ENCODE assay signal across 13 cellular contexts in genomic region chr20:34090645-34091044, GRCh38. TPM values are rescaled to one million over a fixed set of nuclear protein-coding genes. Genes with fewer than 3 reads are reported as not detected.
DNase-seq lines count a peak whose midpoint lies in the region; ATAC-seq and TF ChIP-seq lines count a peak whose summit lies in the region.
"Had no signal": no experiment of that assay in that cellular context is flagged by ENCODE, and none has a peak within 500 bp of the region (broad histone marks: within the 10 kb centered on the region; RNA-seq: fewer than 3 reads in every experiment).

No MANE protein-coding gene starts in this region.

- no peaks in the 10 kb centered on the region for H3K9me3 Mint-ChIP-seq in stimulated activated naive CD8-positive, alpha-beta T cell treated with anti-CD3 and anti-CD28 coated beads, Interleukin-15, Interleukin-2, amounts not matched to agents 100 ng/mL and 50 ng/mL, for 24 hours
- H3K9me3 Mint-ChIP-seq in activated naive CD8-positive, alpha-beta T cell treated with anti-CD3 and anti-CD28 coated beads for 36 hours = no peaks in the 10 kb centered on the region
- H3K9me3 Mint-ChIP-seq in natural killer cell = no peaks in the 10 kb centered on the region
- H3K9me3 Mint-ChIP-seq in activated CD4-positive, alpha-beta T cell treated with anti-CD3 and anti-CD28 coated beads, Interleukin-2, amount 10 ng/mL, durations not matched to agents 24 days and 14 days = no peaks in the 10 kb centered on the region

- peaks cover 78% of the 10 kb centered on the region for H3K36me3 Mint-ChIP-seq in stimulated activated naive CD8-positive, alpha-beta T cell treated with anti-CD3 and anti-CD28 coated beads, Interleukin-15, Interleukin-2, amounts not matched to agents 100 ng/mL and 50 ng/mL, for 24 hours (ENCODE audit: low read depth)
- H3K36me3 Mint-ChIP-seq in activated naive CD8-positive, alpha-beta T cell treated with anti-CD3 and anti-CD28 coated beads for 36 hours = peaks cover 44% of the 10 kb centered on the region
- H3K36me3 Mint-ChIP-seq in natural killer cell = peaks cover 17% of the 10 kb centered on the region
- H3K36me3 Mint-ChIP-seq in activated CD4-positive, alpha-beta T cell treated with anti-CD3 and anti-CD28 coated beads, Interleukin-2, amount 10 ng/mL, durations not matched to agents 24 days and 14 days (ENCODE audit: low read depth) = peaks cover 65% of the 10 kb centered on the region

- H3K27ac Mint-ChIP-seq in stimulated activated naive CD8-positive, alpha-beta T cell treated with anti-CD3 and anti-CD28 coated beads, Interleukin-15, Interleukin-2, amounts not matched to agents 100 ng/mL and 50 ng/mL, for 24 hours = peak overlapping the region; percentile 19
- peak overlapping the region; percentile 66 for H3K27ac Mint-ChIP-seq in activated naive CD8-positive, alpha-beta T cell treated with anti-CD3 and anti-CD28 coated beads for 36 hours
- peak overlapping the region; percentile 58 to 73 for H3K27ac Mint-ChIP-seq in natural killer cell
- no peak overlapping the region for H3K27ac Mint-ChIP-seq in activated CD4-positive, alpha-beta T cell treated with anti-CD3 and anti-CD28 coated beads, Interleukin-2, amount 10 ng/mL, durations not matched to agents 24 days and 14 days

- H3K4me3 Mint-ChIP-seq in stimulated activated naive CD8-positive, alpha-beta T cell treated with anti-CD3 and anti-CD28 coated beads, Interleukin-15, Interleukin-2, amounts not matched to agents 100 ng/mL and 50 ng/mL, for 24 hours = no peak overlapping the region
- no peak overlapping the region for H3K4me3 Mint-ChIP-seq in activated naive CD8-positive, alpha-beta T cell treated with anti-CD3 and anti-CD28 coated beads for 36 hours
- H3K4me3 Mint-ChIP-seq in natural killer cell = no peak overlapping the region
- no peak overlapping the region for H3K4me3 Mint-ChIP-seq in activated CD4-positive, alpha-beta T cell treated with anti-CD3 and anti-CD28 coated beads, Interleukin-2, amount 10 ng/mL, durations not matched to agents 24 days and 14 days

- TF ChIP-seq CTCF in natural killer cell (IDR thresholded peaks at IDR 0.05) = no peak

- no peaks in the 10 kb centered on the region for H3K27me3 Mint-ChIP-seq in stimulated activated naive CD8-positive, alpha-beta T cell treated with anti-CD3 and anti-CD28 coated beads, Interleukin-15, Interleukin-2, amounts not matched to agents 100 ng/mL and 50 ng/mL, for 24 hours
- H3K27me3 Mint-ChIP-seq in activated naive CD8-positive, alpha-beta T cell treated with anti-CD3 and anti-CD28 coated beads for 36 hours = no peaks in the 10 kb centered on the region
- no peaks in the 10 kb centered on the region for H3K27me3 Mint-ChIP-seq in natural killer cell (ENCODE audit: low read depth in 2 of 2)
- H3K27me3 Mint-ChIP-seq in activated CD4-positive, alpha-beta T cell treated with anti-CD3 and anti-CD28 coated beads, Interleukin-2, amount 10 ng/mL, durations not matched to agents 24 days and 14 days = no peaks in the 10 kb centered on the region

- ATAC-seq in stimulated activated naive CD8-positive, alpha-beta T cell treated with anti-CD3 and anti-CD28 coated beads, Interleukin-15, Interleukin-2, amounts not matched to agents 100 U/mL and 50 U/mL, for 24 hours = no peak
- no peak for ATAC-seq in natural killer cell

- no peak for DNase-seq in stimulated activated naive CD8-positive, alpha-beta T cell treated with anti-CD3 and anti-CD28 coated beads, Interleukin-15, Interleukin-2, amounts not matched to agents 100 U/mL and 50 U/mL, for 24 hours
- DNase-seq in activated naive CD8-positive, alpha-beta T cell treated with anti-CD3 and anti-CD28 coated beads for 36 hours = no peak
- no peak for DNase-seq in natural killer cell
- peak; percentile 13 for DNase-seq in ureter (ENCODE audit: low spot score)
- DNase-seq in HPDE6-E6E7 (ENCODE audit: extremely low spot score) = no peak
- no peak for DNase-seq in activated CD4-positive, alpha-beta T cell treated with anti-CD3 and anti-CD28 coated beads, Interleukin-2, amount 10 ng/mL, durations not matched to agents 24 days and 14 days
- no peak for DNase-seq in epidermal melanocyte (ENCODE audit: insufficient read length, low spot score)
- DNase-seq: H7, Kasumi-1, NCI-H187, NCI-H510A, SIG-M5 had no signal

- intact Hi-C loops in natural killer cell (cut with micrococcal nuclease) = no loop called here
- intact Hi-C loops in activated CD4-positive, alpha-beta T cell treated with anti-CD3 and anti-CD28 coated beads, Interleukin-2, amount 10 ng/mL, durations not matched to agents 24 days and 14 days (cut with micrococcal nuclease) = no loop called here

- H3K4me1 Mint-ChIP-seq in stimulated activated naive CD8-positive, alpha-beta T cell treated with anti-CD3 and anti-CD28 coated beads, Interleukin-15, Interleukin-2, amounts not matched to agents 100 ng/mL and 50 ng/mL, for 24 hours (ENCODE audit: low read depth) = peaks cover 6% of the 10 kb centered on the region
- peaks cover 13% of the 10 kb centered on the region for H3K4me1 Mint-ChIP-seq in activated naive CD8-positive, alpha-beta T cell treated with anti-CD3 and anti-CD28 coated beads for 36 hours
- H3K4me1 Mint-ChIP-seq in natural killer cell = peaks cover 13 to 18% of the 10 kb centered on the region in 2 donors
- peaks cover 10% of the 10 kb centered on the region for H3K4me1 Mint-ChIP-seq in activated CD4-positive, alpha-beta T cell treated with anti-CD3 and anti-CD28 coated beads, Interleukin-2, amount 10 ng/mL, durations not matched to agents 24 days and 14 days

RNA-seq across cellular contexts. Expression of gene EIF2S2, which starts 21.4 kb away (rescaled TPM):
- total RNA-seq in activated naive CD8-positive, alpha-beta T cell treated with anti-CD3 and anti-CD28 coated beads for 36 hours = 100 to 1,000 TPM; 177 to 179 TPM
- total RNA-seq in natural killer cell (10 to 100 TPM; 17.6 to 20.0 (median 17.6) TPM), ureter (65.3 TPM)
- 106 and 107 TPM in 2 replicates for total RNA-seq in activated CD4-positive, alpha-beta T cell treated with anti-CD3 and anti-CD28 coated beads, Interleukin-2, amount 10 ng/mL, durations not matched to agents 24 days and 14 days
